Comparison of ENCODE assay signal across 25 cellular contexts in the genomic region with DNA sequence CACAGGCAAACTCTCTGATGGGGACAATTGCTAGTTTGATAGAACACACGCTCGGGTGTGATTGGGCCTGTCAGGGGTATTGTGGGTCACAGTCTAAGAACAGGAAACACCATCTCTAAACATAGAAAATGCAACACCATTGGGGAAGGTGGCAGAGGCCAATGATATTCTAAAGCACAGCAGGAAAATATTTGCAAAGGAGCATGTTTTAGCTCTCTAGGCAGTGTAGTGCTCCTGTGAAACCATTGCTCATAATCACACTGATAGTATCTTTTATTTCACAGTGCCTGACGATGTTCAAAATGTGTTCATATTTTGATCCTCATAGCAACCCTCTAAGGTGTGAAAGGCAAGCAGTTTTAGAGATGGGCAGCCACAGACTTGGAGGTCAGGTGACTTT.
"Had no signal": no experiment of that assay in that cellular context is flagged by ENCODE, and none has a peak within 500 bp of the region (broad histone marks: within the 10 kb centered on the region; RNA-seq: fewer than 3 reads in every experiment).

No MANE protein-coding gene starts in this region.

- H3K27ac ChIP-seq: colonic mucosa, gastroesophageal sphincter, hepatocyte, right atrium auricular region, transverse colon had no signal

- H3K27me3 ChIP-seq: colonic mucosa, gastroesophageal sphincter, hepatocyte, right atrium auricular region, transverse colon had no signal

- H3K4me1 Mint-ChIP-seq: activated B cell treated with CpG ODN at 0.5 μM for 24 hours; activated naive CD4-positive, alpha-beta T cell treated with anti-CD3 and anti-CD28 coated beads, Interleukin-2, amount 50 U/mL, for 24 hours; stimulated activated naive B cell treated with anti-CD40 and anti-IgM and Interleukin-4, amounts not matched to agents 10 μg/mL and 1 μg/mL and 100 μg/mL, for 72 hours had no signal

- H3K27ac Mint-ChIP-seq: activated B cell treated with CpG ODN at 0.5 μM for 24 hours; activated naive CD4-positive, alpha-beta T cell treated with anti-CD3 and anti-CD28 coated beads, Interleukin-2, amount 50 U/mL, for 24 hours; activated T-helper 2 cell treated with anti-CD3 and anti-CD28 coated beads, Interferon-gamma antibody, Interleukin-2, Interleukin-4, amounts not matched to agents 10 μg/mL and 5 μg/mL and 100 μg/mL, durations not matched to agents 14 hours and 24 hours and 36 hours; stimulated activated naive B cell treated with anti-CD40 and anti-IgM and Interleukin-4, amounts not matched to agents 10 μg/mL and 1 μg/mL and 100 μg/mL, for 72 hours; T-helper 2 cell treated with Interferon-gamma antibody and Interleukin-4, amounts not matched to agents 5 μg/mL and 100 μg/mL, for 36 hours had no signal

- H3K9me3 ChIP-seq: colonic mucosa had no signal

- DNase-seq: activated B cell treated with CpG ODN at 0.5 μM for 24 hours; activated CD4-positive, alpha-beta T cell treated with anti-CD3 and anti-CD28 coated beads, Interleukin-2, amount 50 U/mL, for 4 hours; activated CD8-positive, alpha-beta memory T cell treated with anti-CD3 and anti-CD28 coated beads, Interleukin-2, amount 50 U/mL, for 48 hours; activated T-cell treated with anti-CD3 and anti-CD28 coated beads, Interleukin-2, amount 50 U/mL, for 48 hours; anterior cingulate cortex; cerebellar nuclear complex; colonic mucosa; effector CD8-positive, alpha-beta T cell; left cardiac atrium; left ventricle myocardium superior; mucosa of descending colon; occipital lobe; stimulated activated CD4-positive, alpha-beta T cell treated with anti-CD3 and anti-CD28 coated beads, Interleukin-1b, Interleukin-23, amount 100 ng/mL, for 48 hours; stimulated activated CD4-positive, alpha-beta T cell treated with anti-CD3 and anti-CD28 coated beads, Interleukin-4, amount 100 ng/mL, for 4 hours; stimulated activated CD8-positive, alpha-beta memory T cell treated with anti-CD3 and anti-CD28 coated beads, Interleukin-4, amount 100 ng/mL, for 48 hours; stimulated activated naive B cell treated with anti-CD40 and anti-IgM and Interleukin-4, amounts not matched to agents 10 μg/mL and 1 μg/mL and 100 μg/mL, for 72 hours; T-helper 1 cell; transverse colon had no signal

- H3K4me1 ChIP-seq: colonic mucosa, gastroesophageal sphincter, right atrium auricular region, transverse colon had no signal

- H3K4me2 ChIP-seq: hepatocyte, smooth muscle cell had no signal

- H2AFZ ChIP-seq: hepatocyte had no signal

- H3K27me3 Mint-ChIP-seq: activated B cell treated with CpG ODN at 0.5 μM for 24 hours; activated naive CD4-positive, alpha-beta T cell treated with anti-CD3 and anti-CD28 coated beads, Interleukin-2, amount 50 U/mL, for 24 hours; stimulated activated naive B cell treated with anti-CD40 and anti-IgM and Interleukin-4, amounts not matched to agents 10 μg/mL and 1 μg/mL and 100 μg/mL, for 72 hours had no signal

- H3K36me3 ChIP-seq: colonic mucosa, gastroesophageal sphincter, right atrium auricular region, transverse colon had no signal

- H3K4me3 Mint-ChIP-seq: activated B cell treated with CpG ODN at 0.5 μM for 24 hours; activated naive CD4-positive, alpha-beta T cell treated with anti-CD3 and anti-CD28 coated beads, Interleukin-2, amount 50 U/mL, for 24 hours; stimulated activated naive B cell treated with anti-CD40 and anti-IgM and Interleukin-4, amounts not matched to agents 10 μg/mL and 1 μg/mL and 100 μg/mL, for 72 hours; T-helper 2 cell treated with Interferon-gamma antibody and Interleukin-4, amounts not matched to agents 5 μg/mL and 100 μg/mL, for 36 hours had no signal

- ATAC-seq: gastroesophageal sphincter; left cardiac atrium; left ventricle myocardium superior; mucosa of descending colon; stimulated activated naive B cell treated with anti-CD40 and anti-IgM and Interleukin-4, amounts not matched to agents 10 μg/mL and 1 μg/mL and 100 μg/mL, for 72 hours had no signal

- H3K79me2 ChIP-seq: hepatocyte had no signal

- H3K4me3 ChIP-seq: colonic mucosa, gastroesophageal sphincter, hepatocyte, mucosa of descending colon, right atrium auricular region, smooth muscle cell, transverse colon had no signal
